Comparison of ENCODE assay signal across 9 cellular contexts in the genomic region with DNA sequence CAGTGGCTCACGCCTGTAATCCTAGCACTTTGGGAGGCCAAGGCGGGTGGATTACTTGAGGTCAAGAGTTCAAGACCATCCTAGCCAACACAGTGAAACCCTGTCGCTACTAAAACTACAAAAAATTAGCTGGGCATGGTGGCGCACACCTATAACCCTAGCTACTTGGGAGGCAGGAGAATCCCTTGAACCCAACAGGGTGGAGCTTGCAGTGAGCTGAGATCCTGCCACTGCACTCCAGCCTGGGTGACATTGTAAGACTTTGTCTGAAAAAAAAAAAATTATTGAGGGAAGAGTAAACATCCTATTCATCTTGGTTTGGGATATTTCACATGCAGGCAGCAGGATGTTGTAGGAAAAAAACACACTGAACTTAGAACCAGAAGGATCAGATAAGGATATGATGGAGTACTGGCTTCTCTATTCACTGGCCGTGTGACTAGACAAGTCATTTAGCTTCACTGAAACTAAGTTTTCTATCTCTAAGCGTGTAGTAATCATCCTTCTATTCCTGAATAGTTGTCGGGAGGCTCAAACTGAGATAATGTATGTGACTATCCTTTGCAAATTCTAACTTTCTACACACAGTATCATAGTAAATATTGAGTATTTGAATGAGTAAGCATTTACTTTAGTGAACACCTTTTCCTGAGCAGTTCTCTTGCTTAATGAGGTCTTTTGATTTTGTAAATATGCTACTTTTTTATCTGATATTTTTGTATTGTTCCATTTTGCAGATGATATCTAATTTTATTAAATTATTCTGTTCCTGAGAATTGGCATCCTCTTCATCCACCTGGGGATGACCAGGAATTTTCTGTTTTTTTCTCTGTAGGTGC. TPM values are rescaled to one million over a fixed set of nuclear protein-coding genes. Genes with fewer than 3 reads are reported as not detected.
DNase-seq lines count a peak whose midpoint lies in the region; ATAC-seq lines count a peak whose summit lies in the region.
"Had no signal": no experiment of that assay in that cellular context is flagged by ENCODE, and none has a peak within 500 bp of the region (broad histone marks: within the 10 kb centered on the region; RNA-seq: fewer than 3 reads in every experiment).

No MANE protein-coding gene starts in this region.

- ATAC-seq in activated naive CD8-positive, alpha-beta T cell treated with anti-CD3 and anti-CD28 coated beads, Interleukin-2, amount 50 U/mL, for 24 hours, result no peak
- ATAC-seq in GM21423 (IDR thresholded peaks at IDR 0.05; ENCODE audit: unreplicated experiment) (no peak), GM19467 (IDR thresholded peaks at IDR 0.05; ENCODE audit: unreplicated experiment) (no peak)

- H3K4me1 Mint-ChIP-seq in activated naive CD8-positive, alpha-beta T cell treated with anti-CD3 and anti-CD28 coated beads, Interleukin-2, amount 50 U/mL, for 24 hours, result peaks cover 88% of the 10 kb centered on the region

- peak overlapping the region; percentile 92 for H3K27ac Mint-ChIP-seq in activated naive CD8-positive, alpha-beta T cell treated with anti-CD3 and anti-CD28 coated beads, Interleukin-2, amount 50 U/mL, for 24 hours

- H3K9me3 ChIP-seq in HUES64 (ENCODE audit: insufficient read depth, low read depth, low read length) (no peaks in the 10 kb centered on the region), mesodermal cell (ENCODE audit: control insufficient read depth, low read length) (no peaks in the 10 kb centered on the region)

- H3K27me3 Mint-ChIP-seq in activated naive CD8-positive, alpha-beta T cell treated with anti-CD3 and anti-CD28 coated beads, Interleukin-2, amount 50 U/mL, for 24 hours, result no peaks in the 10 kb centered on the region

- peak overlapping the region; percentile 37; the same call in 1 of the 2 replicates for H3K9ac ChIP-seq in HUES64 (ENCODE audit: low read depth, low read length)

- H3K4me3 ChIP-seq in ACC112 (ENCODE audit: low read depth, low read length) (0 out of 2 replicates have a peak overlapping the region, but pooled peaks have one; percentile 23), HUES64 (ENCODE audit: low read length) (no peak overlapping the region), mesodermal cell (ENCODE audit: extremely low read depth, insufficient read depth, low read length, poor library complexity, severe bottlenecking) (no peak overlapping the region)

- no peak overlapping the region for H2AFZ ChIP-seq in ACC112 (ENCODE audit: low read length, unreplicated experiment)

- H3K9me3 Mint-ChIP-seq in activated naive CD8-positive, alpha-beta T cell treated with anti-CD3 and anti-CD28 coated beads, Interleukin-2, amount 50 U/mL, for 24 hours, result no peaks in the 10 kb centered on the region

- H3K4me3 Mint-ChIP-seq in activated naive CD8-positive, alpha-beta T cell treated with anti-CD3 and anti-CD28 coated beads, Interleukin-2, amount 50 U/mL, for 24 hours, result peak overlapping the region; percentile 66

- H3K27ac ChIP-seq in ACC112 (ENCODE audit: low read depth, low read length), result peak overlapping the region; percentile 20
- H3K27ac ChIP-seq in HUES64 (ENCODE audit: low read depth, low read length), result peak overlapping the region; percentile 63
- H3K27ac ChIP-seq in mesodermal cell (ENCODE audit: low read depth, low read length, severe bottlenecking), result peak overlapping the region; percentile 71

- H3K27me3 ChIP-seq in ACC112 (ENCODE audit: insufficient read depth, low read length), result no peaks in the 10 kb centered on the region
- H3K27me3 ChIP-seq in HUES64 (ENCODE audit: insufficient read depth, low read length), result no peaks in the 10 kb centered on the region

- WGBS in HUES64, result 78% methylated on average over 6 of the region's 7 CpGs
- WGBS in mesodermal cell (ENCODE audit: insufficient coverage in 2 of 2), 2 experiments, result 93 to 95% methylated on average over 3 to 5 of the region's 7 CpGs

- peaks cover 80% of the 10 kb centered on the region for H3K79me2 ChIP-seq in ACC112 (ENCODE audit: control insufficient read depth, insufficient read depth, low read length, unreplicated experiment)

- H3K4me1 ChIP-seq in ACC112 (ENCODE audit: control insufficient read depth, insufficient read depth, low read length, unreplicated experiment), result peaks cover 37% of the 10 kb centered on the region
- H3K4me1 ChIP-seq in HUES64 (ENCODE audit: insufficient read depth, low read length), result peaks cover 16% of the 10 kb centered on the region
- peaks cover 51% of the 10 kb centered on the region for H3K4me1 ChIP-seq in mesodermal cell (ENCODE audit: control insufficient read depth, insufficient read depth, low read length, poor library complexity, severe bottlenecking)

- H3K36me3 Mint-ChIP-seq in activated naive CD8-positive, alpha-beta T cell treated with anti-CD3 and anti-CD28 coated beads, Interleukin-2, amount 50 U/mL, for 24 hours (ENCODE audit: low read depth), result peaks cover 72% of the 10 kb centered on the region

- peaks cover 29% of the 10 kb centered on the region for H3K36me3 ChIP-seq in ACC112 (ENCODE audit: insufficient read depth, low read length)
- H3K36me3 ChIP-seq in HUES64 (ENCODE audit: insufficient read depth, low read length), result peaks cover 53% of the 10 kb centered on the region
- H3K36me3 ChIP-seq in mesodermal cell (ENCODE audit: control insufficient read depth, insufficient read depth, low read length), result peaks cover 66% of the 10 kb centered on the region

- DNase-seq in activated naive CD8-positive, alpha-beta T cell treated with anti-CD3 and anti-CD28 coated beads, Interleukin-2, amount 50 U/mL, for 24 hours, result no peak
- no peak for DNase-seq in UCSD-AML1 (lab: John Stamatoyannopoulos, UW; ENCODE audit: unreplicated experiment)
- no peak for DNase-seq in globus pallidus (ENCODE audit: low spot score)
- DNase-seq: glutamatergic neuron had no signal

RNA-seq across cellular contexts. Expression of a gene that starts 18.1 kb away (rescaled TPM):
- 190 TPM for polyA plus RNA-seq in HUES64 (2013, experiment 1 of 2)
- 193 TPM for polyA plus RNA-seq in HUES64 (2013, experiment 2 of 2)
- polyA plus RNA-seq in mesodermal cell (2013, experiment 1 of 2), result 425 TPM
- 375 TPM for polyA plus RNA-seq in mesodermal cell (2013, experiment 2 of 2)

RNA-seq across cellular contexts. Expression of a gene that starts 38.4 kb away (rescaled TPM):
- 160 TPM for polyA plus RNA-seq in HUES64 (2013, experiment 1 of 2)
- 141 TPM for polyA plus RNA-seq in HUES64 (2013, experiment 2 of 2)
- polyA plus RNA-seq in mesodermal cell (2013, experiment 1 of 2), result 115 TPM
- polyA plus RNA-seq in mesodermal cell (2013, experiment 2 of 2), result 96.1 TPM

Comparison
In these comparisons a context has a peak if more than half of its experiments do, and no peak if none do; other contexts are left out.
1. H3K27ac ChIP-seq: peak in every context shown above with its lines; median percentile 71 in mesodermal cell; 63 in HUES64; 20 in ACC112.